ENCODE assay signal across 8 cellular contexts in the genomic region with DNA sequence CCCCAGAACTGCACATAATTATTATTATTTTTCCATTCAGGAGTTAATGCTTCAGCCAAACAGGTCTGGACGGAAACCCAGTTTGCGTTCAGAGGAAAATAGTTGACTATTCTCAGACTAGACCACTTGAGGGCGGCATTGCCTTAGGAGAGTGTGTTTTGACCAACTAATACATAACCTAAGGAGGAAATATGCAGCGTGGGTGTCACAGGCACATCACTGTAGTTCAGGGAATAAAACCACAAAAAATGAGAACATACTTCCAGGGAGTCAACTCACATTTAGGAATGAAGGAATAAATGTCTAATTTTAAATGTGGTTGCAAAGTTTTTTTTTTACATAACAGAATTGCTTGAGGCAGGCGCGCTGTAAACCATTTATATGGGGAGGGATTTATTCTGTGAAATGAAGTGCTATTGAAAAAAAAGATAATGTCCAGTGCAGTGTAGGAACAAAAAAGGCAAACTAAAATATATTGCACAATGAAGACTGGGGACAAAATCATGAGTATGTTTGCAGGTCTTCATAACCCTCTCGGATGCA.
DNase-seq lines count a peak whose midpoint lies in the region; ATAC-seq and TF ChIP-seq lines count a peak whose summit lies in the region.

No MANE protein-coding gene starts in this region.

- H3K27ac ChIP-seq in RWPE2 (ENCODE audit: poor library complexity, severe bottlenecking), result no peak overlapping the region
- H3K27ac ChIP-seq in prostate gland, result peak overlapping the region; percentile 27 to 39

- DNase-seq in GM04503 (ENCODE audit: low read depth) (peak; percentile 83), RWPE2 (ENCODE audit: low spot score) (no peak), head of caudate nucleus (peak in 39 of 42 donors; percentile 15 to 87 (median 67)), prostate gland (ENCODE audit: low spot score) (peak; percentile 65), NCI-H446 treated with DMSO at 0.1 percent for 48 hours (lab: John Stamatoyannopoulos, UW) (no peak)
- peak; percentile 42 for DNase-seq in Jurkat, Clone E6-1 (ENCODE audit: low read depth, low spot score)
- peak; percentile 39 for DNase-seq in activated naive CD4-positive, alpha-beta T cell treated with anti-CD3 and anti-CD28 coated beads, Interleukin-2, amount 50 U/mL, for 16 hours

- H3K27me3 ChIP-seq in RWPE2 (ENCODE audit: insufficient read depth, poor library complexity, severe bottlenecking) (no peaks in the 10 kb centered on the region), prostate gland (replicated peaks; ENCODE audit: insufficient read depth) (no peaks in the 10 kb centered on the region)

- WGBS in prostate gland, result 37% methylated on average over 7 of the region's 7 CpGs

- intact Hi-C loops in head of caudate nucleus (cut with DNase I) (no loop called here), prostate gland (cut with DNase I) (loop anchor here (5.0 to 10.0 kb wide), 5 partner anchors 55 to 643 kb away; a partner anchor contains a TSS)

- no peaks in the 10 kb centered on the region for H3K36me3 ChIP-seq in RWPE2 (ENCODE audit: low read depth)
- H3K36me3 ChIP-seq in prostate gland, result no peaks in the 10 kb centered on the region

- H3K4me3 ChIP-seq in Jurkat, Clone E6-1 (ENCODE audit: low read length), result no peak overlapping the region
- H3K4me3 ChIP-seq in RWPE2 (ENCODE audit: severe bottlenecking) (no peak overlapping the region), prostate gland (no peak overlapping the region)

- no peaks in the 10 kb centered on the region for H3K4me1 ChIP-seq in RWPE2 (ENCODE audit: insufficient read depth, poor library complexity, severe bottlenecking)
- no peaks in the 10 kb centered on the region for H3K4me1 ChIP-seq in prostate gland (replicated peaks)

- H3K9me3 ChIP-seq in RWPE2 (ENCODE audit: severe bottlenecking), result no peaks in the 10 kb centered on the region
- H3K9me3 ChIP-seq in prostate gland, result no peaks in the 10 kb centered on the region

- ATAC-seq in GM21619 (IDR thresholded peaks at IDR 0.05; ENCODE audit: unreplicated experiment), result peak; percentile 98
- peak; percentile 88 for ATAC-seq in RWPE2 (ENCODE audit: low read depth)

- no peak for TF ChIP-seq POLR2A in prostate gland (IDR thresholded peaks at IDR 0.05)

- TF ChIP-seq CTCF in RWPE2 (IDR thresholded peaks at IDR 0.05; ENCODE audit: poor library complexity, severe bottlenecking) (peak; percentile 91), prostate gland (IDR thresholded peaks at IDR 0.05) (peak; percentile 46 to 87 (median 68))

Comparison
In these comparisons a context has a peak if more than half of its experiments do, and no peak if none do; other contexts are left out.
1. DNase-seq: peak in GM04503 (single experiment), Jurkat, Clone E6-1 (single experiment), activated naive CD4-positive, alpha-beta T cell treated with anti-CD3 and anti-CD28 coated beads, Interleukin-2, amount 50 U/mL, for 16 hours (single experiment), head of caudate nucleus (39 of 42) and prostate gland (single experiment); none in RWPE2 (single experiment) and NCI-H446 treated with DMSO at 0.1 percent for 48 hours (single experiment).